ENCODE assay signal across 12 cellular contexts in the genomic region with DNA sequence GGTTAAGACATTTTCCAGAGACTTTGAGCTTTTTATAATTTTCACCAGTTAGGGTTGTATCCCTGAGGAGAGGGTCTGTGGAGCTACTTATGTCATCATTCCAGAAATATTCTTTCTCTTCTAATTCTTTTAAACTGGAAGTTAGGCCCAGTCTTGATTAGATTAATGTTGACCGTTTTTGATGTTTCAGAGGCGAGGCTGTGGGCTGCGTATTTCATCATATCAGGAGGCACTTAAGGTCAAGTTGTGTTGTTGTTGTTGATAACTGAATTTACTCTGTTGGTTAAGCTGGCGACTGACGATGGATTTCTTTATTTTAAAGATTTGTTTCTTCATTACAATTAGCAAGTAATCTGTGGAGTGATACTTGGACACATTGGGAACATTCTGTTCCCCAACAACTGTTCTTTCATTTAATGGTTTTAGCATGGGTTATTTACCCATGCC. TPM values are rescaled to one million over a fixed set of nuclear protein-coding genes. Genes with fewer than 3 reads are reported as not detected.
A peak's percentile ranks its signal among the peaks of the same experiment; 100 is the strongest.
DNase-seq lines count a peak whose midpoint lies in the region; ATAC-seq and TF ChIP-seq lines count a peak whose summit lies in the region.
"Had no signal": no experiment of that assay in that cellular context is flagged by ENCODE, and none has a peak within 500 bp of the region (broad histone marks: within the 10 kb centered on the region; RNA-seq: fewer than 3 reads in every experiment).

No MANE protein-coding gene starts in this region.

- H3K4me3 ChIP-seq in NB4 (ENCODE audit: low read depth, low read length) (peak overlapping the region; percentile 59), right lobe of liver (no peak overlapping the region), thyroid gland (replicated peaks in 1 of 3) (no peak overlapping the region), HAP-1 (no peak overlapping the region)

- in situ Hi-C loops in HAP-1 (cut with MboI; ENCODE audit: low sequenced_read_pairs): no loop called here

- H3K36me3 Mint-ChIP-seq in central memory CD8-positive, alpha-beta T cell (ENCODE audit: insufficient read depth): peaks cover 4% of the 10 kb centered on the region

- peaks cover 33% of the 10 kb centered on the region for H3K4me1 Mint-ChIP-seq in central memory CD8-positive, alpha-beta T cell

- intact Hi-C loops in right lobe of liver (cut with DNase I): no loop called here
- intact Hi-C loops in thyroid gland (cut with DNase I): no loop called here

- DNase-seq in NB4 (ENCODE audit: low read depth): peak; percentile 82
- DNase-seq in central memory CD8-positive, alpha-beta T cell (ENCODE audit: low spot score in 2 of 2): no peak
- DNase-seq in right lobe of liver: no peak
- no peak for DNase-seq in thyroid gland
- no peak for DNase-seq in HAP-1 (ENCODE audit: low spot score in 2 of 2)
- DNase-seq in NCI-H2107 (lab: John Stamatoyannopoulos, UW): no peak
- DNase-seq: activated CD4-positive, alpha-beta T cell treated with anti-CD3 and anti-CD28 coated beads for 36 hours; activated effector memory CD4-positive, alpha-beta T cell treated with Interleukin-2 at 50 U/mL for 16 hours; NCI-H2171 treated with DMSO at 0.1 percent for 48 hours; stimulated activated naive CD4-positive, alpha-beta T cell; SW 1271 had no signal

- H3K36me3 ChIP-seq in right lobe of liver (no peaks in the 10 kb centered on the region), thyroid gland (no peaks in the 10 kb centered on the region), HAP-1 (replicated peaks) (no peaks in the 10 kb centered on the region)

- H3K4me3 Mint-ChIP-seq in central memory CD8-positive, alpha-beta T cell: no peak overlapping the region
- H3K4me3 Mint-ChIP-seq: activated CD4-positive, alpha-beta T cell treated with anti-CD3 and anti-CD28 coated beads for 36 hours had no signal

- H3K27ac Mint-ChIP-seq in central memory CD8-positive, alpha-beta T cell (ENCODE audit: low read depth): peak overlapping the region; percentile 44

- TF ChIP-seq CTCF in NB4 (IDR thresholded peaks at IDR 0.05; ENCODE audit: low read depth, low read length) (no peak), right lobe of liver (IDR thresholded peaks at IDR 0.05) (no peak), thyroid gland (IDR thresholded peaks at IDR 0.05) (no peak)

- H3K27me3 ChIP-seq in right lobe of liver (no peaks in the 10 kb centered on the region), thyroid gland (no peaks in the 10 kb centered on the region), HAP-1 (ENCODE audit: low read depth) (no peaks in the 10 kb centered on the region)

- no peak for ATAC-seq in central memory CD8-positive, alpha-beta T cell (replicated peaks; ENCODE audit: extremely low read depth, poor library complexity, severe bottlenecking)
- ATAC-seq in right lobe of liver: peak; percentile 32 to 43 (median 42)
- no peak for ATAC-seq in GM21515 (IDR thresholded peaks at IDR 0.05; ENCODE audit: unreplicated experiment)
- ATAC-seq: activated CD4-positive, alpha-beta T cell treated with anti-CD3 and anti-CD28 coated beads for 36 hours had no signal

- H3K27ac ChIP-seq in right lobe of liver: peak overlapping the region in 1 of 3 donors; percentile 44
- peak overlapping the region in 2 of 3 donors; percentile 35 to 75 for H3K27ac ChIP-seq in thyroid gland

- WGBS in right lobe of liver (ENCODE audit: insufficient coverage, low coverage, low lambda C conversion rate, missing lambda C conversion rate): 22% methylated on average over 5 of the region's 5 CpGs
- 70 to 81% methylated on average over 5 of the region's 5 CpGs for whole genome bisulfite sequencing in thyroid gland, 2 donors

- peaks cover 0 to 3% (median 0%) of the 10 kb centered on the region in 4 donors for H3K9me3 ChIP-seq in right lobe of liver
- no peaks in the 10 kb centered on the region for H3K9me3 ChIP-seq in thyroid gland
- no peaks in the 10 kb centered on the region for H3K9me3 ChIP-seq in HAP-1

- H3K4me1 ChIP-seq in right lobe of liver (peaks cover 0 to 13% (median 5%) of the 10 kb centered on the region in 4 donors), thyroid gland (peaks cover 11 to 18% of the 10 kb centered on the region in 2 donors), HAP-1 (0 out of 2 replicates have a peak, but pooled peaks cover 4% of the 10 kb centered on the region)

- no peaks in the 10 kb centered on the region for H3K27me3 Mint-ChIP-seq in central memory CD8-positive, alpha-beta T cell
- H3K27me3 Mint-ChIP-seq: activated CD4-positive, alpha-beta T cell treated with anti-CD3 and anti-CD28 coated beads for 36 hours had no signal

- no peaks in the 10 kb centered on the region for H3K9me3 Mint-ChIP-seq in central memory CD8-positive, alpha-beta T cell

- no peak for TF ChIP-seq POLR2A in NB4 (IDR thresholded peaks at IDR 0.05; ENCODE audit: extremely low read depth, insufficient read length)
- TF ChIP-seq POLR2A in right lobe of liver (IDR thresholded peaks at IDR 0.05): no peak
- no peak for TF ChIP-seq POLR2A in thyroid gland (IDR thresholded peaks at IDR 0.05)

RNA-seq across cellular contexts. Expression of gene IPO11, which starts 20.1 kb away (rescaled TPM):
- total RNA-seq in right lobe of liver (10 to 100 TPM in 4 of 6 experiments, 1 to 10 TPM in 2; 8.3 to 15.7 (median 13.6) TPM), thyroid gland (10 to 100 TPM; 24.5 to 37.2 (median 32.2) TPM)

RNA-seq across cellular contexts. Expression of gene DIMT1, which starts 28.9 kb away (rescaled TPM):
- total RNA-seq in right lobe of liver: 10 to 100 TPM in 2 of 6 experiments, 1 to 10 TPM in 4; 3.5 to 14.4 (median 8.9) TPM
- total RNA-seq in thyroid gland: 10 to 100 TPM; 20.0 to 36.7 (median 22.0) TPM

Comparison
In these comparisons a context has a peak if more than half of its experiments do, and no peak if none do; other contexts are left out.
1. ATAC-seq: peak in right lobe of liver (4 of 4); none in central memory CD8-positive, alpha-beta T cell (single experiment) and GM21515 (single experiment).